ENCODE assay signal across 11 cellular contexts in genomic region chr7:138608292-138608691, GRCh38.
DNase-seq lines count a peak whose midpoint lies in the region; ATAC-seq and TF ChIP-seq lines count a peak whose summit lies in the region.
"Had no signal": no experiment of that assay in that cellular context is flagged by ENCODE, and none has a peak within 500 bp of the region (broad histone marks: within the 10 kb centered on the region; RNA-seq: fewer than 3 reads in every experiment).

No MANE protein-coding gene starts in this region.

- CTCF ChIA-PET in RWPE1 (lab: Yijun Ruan, JAX) = no interaction called here

- H3K9me3 ChIP-seq in upper lobe of right lung = no peaks in the 10 kb centered on the region
- H3K9me3 ChIP-seq in gastrocnemius medialis = no peaks in the 10 kb centered on the region

- in situ Hi-C loops in gastrocnemius medialis (cut with MboI; ENCODE audit: low sequenced_read_pairs in 4 of 4) = no loop called here

- no peak for TF ChIP-seq CTCF in upper lobe of right lung (IDR thresholded peaks at IDR 0.05)
- TF ChIP-seq CTCF in RWPE1 (conservative IDR thresholded peaks at IDR 0.05; ENCODE audit: low read depth) = no peak
- TF ChIP-seq CTCF in gastrocnemius medialis (IDR thresholded peaks at IDR 0.05 in 4 of 5, conservative IDR thresholded peaks at IDR 0.05 in 1 of 5) = no peak

- ATAC-seq in HG03095 (IDR thresholded peaks at IDR 0.05; ENCODE audit: unreplicated experiment) (peak; percentile 80), upper lobe of right lung (peak; percentile 21), gastrocnemius medialis (no peak)

- H3K36me3 ChIP-seq in upper lobe of right lung (no peaks in the 10 kb centered on the region), gastrocnemius medialis (no peaks in the 10 kb centered on the region)

- H3K27ac ChIP-seq in upper lobe of right lung (no peak overlapping the region), RWPE1 (no peak overlapping the region), gastrocnemius medialis (no peak overlapping the region)
- H3K27ac ChIP-seq: C4-2B, skin epidermis had no signal

- H3K27me3 ChIP-seq in upper lobe of right lung (no peaks in the 10 kb centered on the region), gastrocnemius medialis (no peaks in the 10 kb centered on the region)

- no peaks in the 10 kb centered on the region for H3K4me1 ChIP-seq in upper lobe of right lung
- no peaks in the 10 kb centered on the region for H3K4me1 ChIP-seq in gastrocnemius medialis

- POLR2A ChIA-PET in RWPE1 (lab: Yijun Ruan, JAX; ENCODE audit: low non-redundant PET) = no interaction called here

- DNase-seq in stimulated activated CD4-positive, alpha-beta T cell treated with anti-CD3 and anti-CD28 coated beads, Interleukin-15, amount 100 ng/mL, for 24 hours = peak; percentile 32
- no peak for DNase-seq in stimulated activated CD4-positive, alpha-beta T cell treated with anti-CD3 and anti-CD28 coated beads, Interleukin-4, amount 100 ng/mL, for 4 hours
- peak; percentile 5 to 58 for DNase-seq in dermis microvascular lymphatic vessel endothelial cell (ENCODE audit: low read depth in 2 of 2)
- no peak for DNase-seq in upper lobe of right lung
- no peak for DNase-seq in dedifferentiated amniotic fluid mesenchymal stem cell (ENCODE audit: extremely low spot score)
- no peak for DNase-seq in RWPE1 (ENCODE audit: low spot score)
- DNase-seq in gastrocnemius medialis = no peak
- DNase-seq: activated CD4-positive, CD25-positive, alpha-beta regulatory T cell treated with anti-CD3 and anti-CD28 coated beads, Interleukin-2, amount 50 U/mL, for 72 hours had no signal

- no peak for TF ChIP-seq POLR2A in gastrocnemius medialis (IDR thresholded peaks at IDR 0.05)

- intact Hi-C loops in upper lobe of right lung (cut with DNase I) = no loop called here
- intact Hi-C loops in gastrocnemius medialis (cut with DNase I; ENCODE audit: low total_unique reads) = no loop called here

- H3K4me3 ChIP-seq in upper lobe of right lung (no peak overlapping the region), gastrocnemius medialis (no peak overlapping the region)
- H3K4me3 ChIP-seq: skin epidermis had no signal

Comparison
In these comparisons a context has a peak if more than half of its experiments do, and no peak if none do; other contexts are left out.
1. DNase-seq: peak in stimulated activated CD4-positive, alpha-beta T cell treated with anti-CD3 and anti-CD28 coated beads, Interleukin-15, amount 100 ng/mL, for 24 hours (single experiment) and dermis microvascular lymphatic vessel endothelial cell (2 of 2); none in stimulated activated CD4-positive, alpha-beta T cell treated with anti-CD3 and anti-CD28 coated beads, Interleukin-4, amount 100 ng/mL, for 4 hours (0 of 2), upper lobe of right lung (single experiment), dedifferentiated amniotic fluid mesenchymal stem cell (single experiment), RWPE1 (single experiment) and gastrocnemius medialis (0 of 2).
2. ATAC-seq: peak in HG03095 (single experiment) and upper lobe of right lung (single experiment); none in gastrocnemius medialis (0 of 2).